8 cellular contexts compared by ENCODE assay signal in the genomic region with DNA sequence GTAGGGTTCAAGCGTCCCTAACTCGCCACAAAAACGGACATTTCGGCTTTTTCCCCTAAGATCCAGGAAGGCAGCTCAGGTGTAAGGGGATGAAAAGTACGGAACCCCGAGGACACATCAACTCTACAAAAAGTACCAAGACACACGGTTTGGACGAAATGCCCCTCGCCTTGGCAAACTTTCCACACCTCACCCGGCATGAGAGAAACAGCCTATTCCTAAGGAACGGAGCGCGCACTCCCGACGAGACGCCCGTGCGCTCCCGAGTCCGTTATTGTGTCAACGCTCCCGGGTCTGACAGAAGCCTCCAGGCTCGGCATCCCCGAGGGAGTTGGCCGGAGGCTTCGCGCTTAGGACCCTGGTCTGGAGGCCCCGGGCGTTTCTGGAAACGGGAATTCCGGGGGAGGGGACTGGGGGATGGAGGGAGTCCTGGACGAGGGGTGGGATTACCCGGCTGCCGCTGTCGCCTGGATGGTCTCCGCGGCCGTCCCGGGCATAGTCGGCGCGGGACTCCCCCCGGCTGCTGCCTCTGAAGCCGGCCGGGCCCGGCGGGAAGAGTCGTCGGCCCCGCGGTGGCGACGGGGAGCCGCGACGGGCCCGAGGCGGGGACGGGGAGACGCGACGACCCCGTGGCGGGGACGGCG. TPM values are rescaled to one million over a fixed set of nuclear protein-coding genes. Genes with fewer than 3 reads are reported as not detected.
A peak's percentile ranks its signal among the peaks of the same experiment; 100 is the strongest.
DNase-seq lines count a peak whose midpoint lies in the region; ATAC-seq and TF ChIP-seq lines count a peak whose summit lies in the region.

No MANE protein-coding gene starts in this region.

- H3K4me1 Mint-ChIP-seq in activated CD4-positive, alpha-beta T cell treated with anti-CD3 and anti-CD28 coated beads, Interleukin-2, amount 10 ng/mL, durations not matched to agents 24 days and 14 days = peaks cover 35% of the 10 kb centered on the region
- H3K4me1 Mint-ChIP-seq in stimulated activated effector memory CD8-positive, alpha-beta T cell treated with anti-CD3 and anti-CD28 coated beads, Interleukin-12 subunit alpha, Interleukin-12 subunit beta, amount 100 ng/mL, for 72 hours = peaks cover 47% of the 10 kb centered on the region

- H3K27me3 ChIP-seq in SU-DHL-6 (ENCODE audit: low read length) = no peaks in the 10 kb centered on the region

- no peak for TF ChIP-seq CTCF in SU-DHL-6 (IDR thresholded peaks at IDR 0.05; ENCODE audit: insufficient read depth, low read length, poor library complexity, severe bottlenecking)
- TF ChIP-seq CTCF in coronary artery (IDR thresholded peaks at IDR 0.05) = no peak

- DNase-seq in activated CD4-positive, alpha-beta T cell treated with anti-CD3 and anti-CD28 coated beads, Interleukin-2, amount 10 ng/mL, durations not matched to agents 24 days and 14 days = peak; percentile 76
- no peak for DNase-seq in activated CD4-positive, alpha-beta T cell treated with anti-CD3 and anti-CD28 coated beads, Interleukin-2, amount 50 U/mL, for 1 hour
- DNase-seq in coronary artery (ENCODE audit: low spot score) (peak; percentile 79), left kidney (ENCODE audit: low read depth, low spot score) (peak; percentile 89), KG1 (lab: John Stamatoyannopoulos, UW) (no peak)
- DNase-seq in stimulated activated effector memory CD8-positive, alpha-beta T cell treated with anti-CD3 and anti-CD28 coated beads, Interleukin-12 subunit alpha, Interleukin-12 subunit beta, amount 100 ng/mL, for 72 hours (ENCODE audit: low spot score in 2 of 2) = no peak

- H3K79me2 ChIP-seq in SU-DHL-6 (ENCODE audit: insufficient read depth, low read length) = peaks cover 53% of the 10 kb centered on the region

- peaks cover 32% of the 10 kb centered on the region for H3K36me3 ChIP-seq in SU-DHL-6 (ENCODE audit: low read length)

- H3K4me3 ChIP-seq in SU-DHL-6 (ENCODE audit: insufficient read depth, low read length, poor library complexity, severe bottlenecking) (peak overlapping the region; percentile 93), coronary artery (peak overlapping the region; percentile 91)

- peak; percentile 11 for ATAC-seq in HG03045 (IDR thresholded peaks at IDR 0.05; ENCODE audit: unreplicated experiment)
- ATAC-seq in stimulated activated effector memory CD8-positive, alpha-beta T cell treated with anti-CD3 and anti-CD28 coated beads, Interleukin-12 subunit alpha, Interleukin-12 subunit beta, amount 100 ng/mL, for 72 hours = peak; percentile 24

- H3K9me3 Mint-ChIP-seq in activated CD4-positive, alpha-beta T cell treated with anti-CD3 and anti-CD28 coated beads, Interleukin-2, amount 10 ng/mL, durations not matched to agents 24 days and 14 days = no peaks in the 10 kb centered on the region
- H3K9me3 Mint-ChIP-seq in stimulated activated effector memory CD8-positive, alpha-beta T cell treated with anti-CD3 and anti-CD28 coated beads, Interleukin-12 subunit alpha, Interleukin-12 subunit beta, amount 100 ng/mL, for 72 hours = no peaks in the 10 kb centered on the region

- peaks cover 11% of the 10 kb centered on the region for H3K36me3 Mint-ChIP-seq in activated CD4-positive, alpha-beta T cell treated with anti-CD3 and anti-CD28 coated beads, Interleukin-2, amount 10 ng/mL, durations not matched to agents 24 days and 14 days (ENCODE audit: low read depth)
- peaks cover 30% of the 10 kb centered on the region for H3K36me3 Mint-ChIP-seq in stimulated activated effector memory CD8-positive, alpha-beta T cell treated with anti-CD3 and anti-CD28 coated beads, Interleukin-12 subunit alpha, Interleukin-12 subunit beta, amount 100 ng/mL, for 72 hours

- H3K9ac ChIP-seq in SU-DHL-6 (ENCODE audit: low read length) = peak overlapping the region; percentile 97

- peak overlapping the region; percentile 82 for H3K4me3 Mint-ChIP-seq in activated CD4-positive, alpha-beta T cell treated with anti-CD3 and anti-CD28 coated beads, Interleukin-2, amount 10 ng/mL, durations not matched to agents 24 days and 14 days
- peak overlapping the region; percentile 78 for H3K4me3 Mint-ChIP-seq in stimulated activated effector memory CD8-positive, alpha-beta T cell treated with anti-CD3 and anti-CD28 coated beads, Interleukin-12 subunit alpha, Interleukin-12 subunit beta, amount 100 ng/mL, for 72 hours

- H3K9me2 ChIP-seq in SU-DHL-6 (replicated peaks; ENCODE audit: insufficient read depth, low read length) = no peaks in the 10 kb centered on the region

- H2AFZ ChIP-seq in SU-DHL-6 (ENCODE audit: low read depth, low read length, severe bottlenecking) = no peak overlapping the region

- peaks cover 4% of the 10 kb centered on the region; the same call in 1 of the 2 replicates for H4K20me1 ChIP-seq in SU-DHL-6 (ENCODE audit: low read depth, low read length)

- H3K27ac ChIP-seq in SU-DHL-6 (ENCODE audit: low read depth, low read length) (peak overlapping the region; percentile 83), coronary artery (peak overlapping the region; percentile 79 to 93)

- peak overlapping the region; percentile 58 for H3K27ac Mint-ChIP-seq in activated CD4-positive, alpha-beta T cell treated with anti-CD3 and anti-CD28 coated beads, Interleukin-2, amount 10 ng/mL, durations not matched to agents 24 days and 14 days
- H3K27ac Mint-ChIP-seq in stimulated activated effector memory CD8-positive, alpha-beta T cell treated with anti-CD3 and anti-CD28 coated beads, Interleukin-12 subunit alpha, Interleukin-12 subunit beta, amount 100 ng/mL, for 72 hours = peak overlapping the region; percentile 78

- intact Hi-C loops in activated CD4-positive, alpha-beta T cell treated with anti-CD3 and anti-CD28 coated beads, Interleukin-2, amount 10 ng/mL, durations not matched to agents 24 days and 14 days (cut with micrococcal nuclease) = loop anchor here (1.0 to 5.0 kb wide), 5 partner anchors 15 to 261 kb away; a partner anchor contains a TSS

- no peaks in the 10 kb centered on the region for H3K9me3 ChIP-seq in SU-DHL-6 (ENCODE audit: insufficient read depth, low read length)

- peaks cover 70% of the 10 kb centered on the region for H3F3A ChIP-seq in SU-DHL-6 (ENCODE audit: insufficient read depth)

- H3K27me3 Mint-ChIP-seq in activated CD4-positive, alpha-beta T cell treated with anti-CD3 and anti-CD28 coated beads, Interleukin-2, amount 10 ng/mL, durations not matched to agents 24 days and 14 days = peaks cover 1% of the 10 kb centered on the region

- peak overlapping the region; percentile 71 for H3K4me2 ChIP-seq in SU-DHL-6 (ENCODE audit: low read depth, low read length, poor library complexity, severe bottlenecking)

RNA-seq across cellular contexts. Expression of a gene that starts 0.8 kb away (rescaled TPM):
- 9.3 and 10.3 TPM in 2 replicates for total RNA-seq in activated CD4-positive, alpha-beta T cell treated with anti-CD3 and anti-CD28 coated beads, Interleukin-2, amount 10 ng/mL, durations not matched to agents 24 days and 14 days

RNA-seq across cellular contexts. Expression of a gene that starts 58.7 kb away (rescaled TPM):
- total RNA-seq in activated CD4-positive, alpha-beta T cell treated with anti-CD3 and anti-CD28 coated beads, Interleukin-2, amount 10 ng/mL, durations not matched to agents 24 days and 14 days = 38.2 and 40.0 TPM in 2 replicates

Comparison
In these comparisons a context has a peak if more than half of its experiments do, and no peak if none do; other contexts are left out.
1. DNase-seq: peak in activated CD4-positive, alpha-beta T cell treated with anti-CD3 and anti-CD28 coated beads, Interleukin-2, amount 10 ng/mL, durations not matched to agents 24 days and 14 days (single experiment), coronary artery (single experiment) and left kidney (single experiment); none in activated CD4-positive, alpha-beta T cell treated with anti-CD3 and anti-CD28 coated beads, Interleukin-2, amount 50 U/mL, for 1 hour (single experiment), stimulated activated effector memory CD8-positive, alpha-beta T cell treated with anti-CD3 and anti-CD28 coated beads, Interleukin-12 subunit alpha, Interleukin-12 subunit beta, amount 100 ng/mL, for 72 hours (0 of 2) and KG1 (single experiment).